ENCODE assay signal across 20 cellular contexts in the genomic region with DNA sequence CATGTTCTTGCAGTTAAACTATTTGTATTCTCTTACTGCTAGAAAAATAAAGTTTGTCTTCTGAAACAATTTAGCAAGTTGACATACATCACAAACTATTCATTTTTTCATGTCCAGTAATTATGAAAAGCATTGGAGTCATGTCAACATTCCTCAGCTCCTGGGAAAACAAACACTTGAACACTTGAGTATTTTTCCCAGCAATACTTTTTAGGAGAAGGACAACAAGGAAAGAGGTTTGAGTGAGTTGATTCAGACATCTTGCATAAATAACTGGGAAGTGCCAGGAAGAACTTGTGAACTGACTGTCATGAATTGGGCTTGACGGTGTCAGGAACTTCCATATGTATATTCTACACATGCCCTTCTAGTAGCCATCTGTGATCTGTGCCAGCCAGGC.
DNase-seq lines count a peak whose midpoint lies in the region; ATAC-seq, FAIRE-seq and TF ChIP-seq lines count a peak whose summit lies in the region.
"Had no signal": no experiment of that assay in that cellular context is flagged by ENCODE, and none has a peak within 500 bp of the region (broad histone marks: within the 10 kb centered on the region; RNA-seq: fewer than 3 reads in every experiment).

No MANE protein-coding gene starts in this region.

- no peak overlapping the region for H3K4me3 Mint-ChIP-seq in osteocyte (ENCODE audit: unreplicated experiment)
- H3K4me3 Mint-ChIP-seq: neural crest cell had no signal

- H3K27me3 Mint-ChIP-seq in osteocyte (ENCODE audit: unreplicated experiment) = no peaks in the 10 kb centered on the region

- ATAC-seq in mucosa of descending colon = no peak
- ATAC-seq: gastrocnemius medialis, left cardiac atrium, Right ventricle myocardium inferior had no signal

- TF ChIP-seq CTCF in D721Med (IDR thresholded peaks at IDR 0.05; ENCODE audit: insufficient read depth, missing control alignments) (no peak), osteocyte (IDR thresholded peaks at IDR 0.05) (no peak), mucosa of descending colon (IDR thresholded peaks at IDR 0.05) (no peak)

- intact Hi-C loops in mucosa of descending colon (cut with DNase I, micrococcal nuclease) = no loop called here

- H3K27ac ChIP-seq in SJSA1 = peak overlapping the region; percentile 66
- H3K27ac ChIP-seq: gastrocnemius medialis, WERI-Rb-1 had no signal

- no peaks in the 10 kb centered on the region for H3K9me3 Mint-ChIP-seq in osteocyte (ENCODE audit: unreplicated experiment)
- H3K9me3 Mint-ChIP-seq: neural crest cell had no signal

- H3K9me3 ChIP-seq in SJSA1 (replicated peaks) = no peaks in the 10 kb centered on the region
- no peaks in the 10 kb centered on the region for H3K9me3 ChIP-seq in mucosa of descending colon
- H3K9me3 ChIP-seq: gastrocnemius medialis had no signal

- H3K36me3 ChIP-seq in SJSA1 (no peaks in the 10 kb centered on the region), mucosa of descending colon (ENCODE audit: low read depth) (no peaks in the 10 kb centered on the region)
- H3K36me3 ChIP-seq: gastrocnemius medialis, WERI-Rb-1 had no signal

- DNase-seq in D721Med (ENCODE audit: insufficient read length, low spot score) = no peak
- DNase-seq in SJSA1 (ENCODE audit: low read depth in 1 of 2, low spot score in 2 of 2) = peak in 1 of 2 experiments; percentile 78
- peak; percentile 61 for DNase-seq in fibroblast of gingiva (ENCODE audit: low read depth)
- DNase-seq in osteocyte (ENCODE audit: extremely low spot score, unreplicated experiment) = no peak
- DNase-seq in NCI-H1694 (lab: John Stamatoyannopoulos, UW) = no peak
- no peak for DNase-seq in mucosa of descending colon
- DNase-seq in UCSD-AML1 (lab: John Stamatoyannopoulos, UW; ENCODE audit: unreplicated experiment) = no peak
- DNase-seq: activated CD4-positive, alpha-beta T cell treated with anti-CD3 and anti-CD28 coated beads, Interleukin-2, amount 50 U/mL, for 4 hours; activated gamma-delta T cell treated with Interleukin-2 at 50 U/mL for 16 hours; gastrocnemius medialis; KBM-7; left cardiac atrium; MV-4-11; NCI-H2081 treated with DMSO at 0.1 percent for 48 hours; NCI-H526; WERI-Rb-1 had no signal

- H3K27me3 ChIP-seq in SJSA1 (replicated peaks) = no peaks in the 10 kb centered on the region
- H3K27me3 ChIP-seq: gastrocnemius medialis had no signal

- H3K4me1 ChIP-seq in SJSA1 (replicated peaks) (peaks cover 19% of the 10 kb centered on the region), mucosa of descending colon (ENCODE audit: low read depth) (no peaks in the 10 kb centered on the region)
- H3K4me1 ChIP-seq: gastrocnemius medialis had no signal

- peaks cover 28% of the 10 kb centered on the region for H3K36me3 Mint-ChIP-seq in osteocyte (ENCODE audit: unreplicated experiment)

- H3K4me3 ChIP-seq in SJSA1 (no peak overlapping the region), mucosa of descending colon (no peak overlapping the region)
- H3K4me3 ChIP-seq: coronary artery, gastrocnemius medialis had no signal

- peaks cover 70% of the 10 kb centered on the region for H3K4me1 Mint-ChIP-seq in osteocyte (ENCODE audit: unreplicated experiment)
- H3K4me1 Mint-ChIP-seq: neural crest cell had no signal

- FAIRE-seq in D721Med (lab: Jason Lieb, UNC) = peak; percentile 69
- FAIRE-seq: endometrium had no signal

- H3K27ac Mint-ChIP-seq in osteocyte (ENCODE audit: unreplicated experiment) = peak overlapping the region; percentile 72
